Comparison of ENCODE assay signal across 3 cellular contexts in the genomic region with DNA sequence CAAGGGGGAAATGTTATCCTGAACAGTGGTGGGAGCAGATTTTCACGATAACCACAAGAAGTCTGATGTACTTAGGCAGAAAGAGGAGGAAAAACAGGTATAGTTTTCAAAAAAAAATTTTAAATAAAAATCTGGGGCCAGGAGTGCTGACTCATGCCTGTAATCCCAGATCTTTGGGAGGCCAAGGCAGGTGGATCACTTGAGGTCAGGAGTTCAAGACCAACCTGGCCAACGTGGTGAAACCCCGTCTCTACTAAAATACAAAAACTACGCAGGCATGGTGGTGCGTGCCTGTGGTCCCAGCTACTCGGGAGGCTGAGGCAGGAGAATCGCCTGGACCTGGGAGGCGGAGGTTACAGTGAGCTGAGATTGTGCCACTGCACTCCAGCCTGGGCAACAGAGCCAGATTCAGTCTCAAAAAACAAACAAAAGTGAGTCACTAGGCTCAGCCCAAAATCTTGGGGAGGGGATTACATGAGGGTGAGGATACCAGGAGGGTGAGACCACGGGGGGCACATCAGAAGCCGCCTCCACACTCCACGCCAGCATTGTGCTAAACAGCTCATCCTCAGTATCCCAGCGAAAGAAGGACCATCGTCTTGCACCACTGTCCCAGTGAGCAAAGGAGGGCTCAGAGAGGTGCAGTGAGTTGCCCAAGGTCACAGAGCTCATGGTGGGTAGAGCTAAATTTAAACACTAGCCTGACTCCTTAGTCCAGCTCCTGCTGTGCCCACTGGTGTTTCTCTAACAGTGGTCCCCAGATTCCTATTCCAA.
A peak's percentile ranks its signal among the peaks of the same experiment; 100 is the strongest.
TF ChIP-seq lines count a peak whose summit lies in the region.

No MANE protein-coding gene starts in this region.

TF ChIP-seq in A549, 52 proteins besides CTCF, POLR2A, EP300 and RAD21:
- no peak for TF ChIP-seq ZNF302 (CRISPR knock-in tag; IDR thresholded peaks at IDR 0.05)
- TF ChIP-seq MAFK (IDR thresholded peaks at IDR 0.05; ENCODE audit: partially characterized antibody): peak; percentile 14

TF ChIP-seq in WTC11, 78 proteins besides CTCF, POLR2A, EP300 and RAD21:
- TF ChIP-seq NR2C2 (CRISPR knock-in tag; IDR thresholded peaks at IDR 0.05): no peak
- TF ChIP-seq ZNF121 (CRISPR knock-in tag; IDR thresholded peaks at IDR 0.05): peak; percentile 29; the same call in 1 of the 2 replicates

TF ChIP-seq in H1, 55 proteins besides CTCF, POLR2A, EP300 and RAD21:
- TF ChIP-seq CHD2 (IDR thresholded peaks at IDR 0.05; ENCODE audit: low read length) (no peak), KDM4A (IDR thresholded peaks at IDR 0.05; ENCODE audit: low read depth, low read length, severe bottlenecking) (no peak), EGR1 (IDR thresholded peaks at IDR 0.05; ENCODE audit: borderline replicate concordance, low read depth, low read length) (no peak), KDM1A (IDR thresholded peaks at IDR 0.05; ENCODE audit: borderline replicate concordance, low read length) (peak; percentile 27; the same call in 1 of the 2 replicates)
